Comparison of ENCODE assay signal across 19 cellular contexts in the genomic region with DNA sequence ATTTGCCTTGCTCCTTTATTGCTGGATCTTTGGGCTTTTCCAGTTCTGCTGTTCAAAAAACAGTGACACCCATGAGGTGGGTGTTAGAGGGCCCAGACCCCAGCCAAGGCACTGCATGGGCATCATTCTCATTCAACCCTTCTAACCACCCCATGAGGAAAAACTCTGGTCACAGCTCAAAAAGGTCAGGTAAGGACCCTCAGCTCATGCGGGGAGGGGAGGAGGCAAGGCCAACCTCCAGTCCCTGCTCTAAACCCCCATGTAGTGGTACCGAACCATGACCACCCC. TPM values are rescaled to one million over a fixed set of nuclear protein-coding genes. Genes with fewer than 3 reads are reported as not detected.
DNase-seq lines count a peak whose midpoint lies in the region; ATAC-seq, FAIRE-seq and TF ChIP-seq lines count a peak whose summit lies in the region.
"Had no signal": no experiment of that assay in that cellular context is flagged by ENCODE, and none has a peak within 500 bp of the region (broad histone marks: within the 10 kb centered on the region; RNA-seq: fewer than 3 reads in every experiment).

No MANE protein-coding gene starts in this region.

- H3K4me3 ChIP-seq in PC-9 (no peak overlapping the region), K562 (no peak overlapping the region), sigmoid colon (no peak overlapping the region)
- H3K4me3 ChIP-seq: GM23338, HAP-1 had no signal

- H3K36me3 ChIP-seq in PC-9 (ENCODE audit: low read depth) (no peaks in the 10 kb centered on the region), K562 (ENCODE audit: control insufficient read depth, insufficient read depth, low read length) (peaks cover 49% of the 10 kb centered on the region), sigmoid colon (peaks cover 9 to 35% (median 21%) of the 10 kb centered on the region in 4 donors)

- CTCF ChIA-PET in Calu3 (lab: Charles Lee) (interaction anchor here (0.5 kb wide), 1 partner anchor 24 kb away, joined by 7 read pairs; no protein-coding TSS in a partner anchor), PC-9 (lab: Charles Lee) (no interaction called here), K562 (lab: Yijun Ruan, JAX; ENCODE audit: low intra/inter-chr PET ratio) (no interaction called here)

- H3K4me1 ChIP-seq in PC-9 (replicated peaks; ENCODE audit: insufficient read depth) (peaks cover 39% of the 10 kb centered on the region), K562 (replicated peaks in 1 of 2; ENCODE audit: control insufficient read depth in 2 of 2, insufficient read depth in 2 of 2, low read length in 2 of 2) (peaks cover 0 to 73% of the 10 kb centered on the region in 2 experiments; a peak in 3 of 5 replicates), sigmoid colon (peaks cover 0 to 22% (median 12%) of the 10 kb centered on the region in 4 donors)

- FAIRE-seq in K562 (lab: Jason Lieb, UNC) (no peak), H54 (lab: Jason Lieb, UNC) (no peak)
- FAIRE-seq: D721Med, GM18507, HTR-8/SVneo had no signal

- TF ChIP-seq POLR2A in K562 (conservative IDR thresholded peaks at IDR 0.05) (no peak), sigmoid colon (IDR thresholded peaks at IDR 0.05) (no peak), H54 (IDR thresholded peaks at IDR 0.05; ENCODE audit: low read depth, low read length) (no peak)

- ATAC-seq in K562 = no peak
- ATAC-seq: GM23338 had no signal

- peaks cover 49% of the 10 kb centered on the region for H3K36me3 Mint-ChIP-seq in Calu3 (ENCODE audit: insufficient read depth, unreplicated experiment)
- peaks cover 37% of the 10 kb centered on the region for H3K36me3 Mint-ChIP-seq in activated T-helper 2 cell treated with anti-CD3 and anti-CD28 coated beads, Interferon-gamma antibody, Interleukin-2, Interleukin-4, amounts not matched to agents 10 μg/mL and 5 μg/mL and 100 μg/mL, durations not matched to agents 14 hours and 24 hours and 36 hours (ENCODE audit: low read depth)

- peaks cover 55% of the 10 kb centered on the region for H3K4me1 Mint-ChIP-seq in Calu3 (ENCODE audit: low read depth, unreplicated experiment)
- peaks cover 4% of the 10 kb centered on the region for H3K4me1 Mint-ChIP-seq in activated T-helper 2 cell treated with anti-CD3 and anti-CD28 coated beads, Interferon-gamma antibody, Interleukin-2, Interleukin-4, amounts not matched to agents 10 μg/mL and 5 μg/mL and 100 μg/mL, durations not matched to agents 14 hours and 24 hours and 36 hours (ENCODE audit: low read depth)

- peaks cover 39% of the 10 kb centered on the region for H3K79me2 ChIP-seq in PC-9 (ENCODE audit: low read depth)
- H3K79me2 ChIP-seq in K562 (ENCODE audit: control insufficient read depth, insufficient read depth, low read length) = peaks cover 35% of the 10 kb centered on the region

- DNase-seq in Calu3 (no peak), PC-9 (no peak), K562 (ENCODE audit: extremely low read depth in 1 of 4, low spot score in 3 of 4) (peak in 1 of 4 experiments; percentile 38), sigmoid colon (peak; percentile 38), H54 (ENCODE audit: insufficient read length, low spot score) (no peak), DMS153 treated with DMSO at 0.1 percent for 48 hours (lab: John Stamatoyannopoulos, UW; ENCODE audit: unreplicated experiment) (no peak)
- DNase-seq in activated T-helper 2 cell treated with anti-CD3 and anti-CD28 coated beads, Interferon-gamma antibody, Interleukin-2, Interleukin-4, amounts not matched to agents 10 μg/mL and 5 μg/mL and 100 μg/mL, durations not matched to agents 14 hours and 24 hours and 36 hours (ENCODE audit: low spot score) = no peak
- DNase-seq: ACHN; C1 segment of cervical spinal cord; CD4-positive, alpha-beta T cell; DMS153; DND-41; GDM1; HFFc6 had no signal

- BruUV-seq in Calu3 (replicated peaks; lab: Mats Ljungman, UMichigan) = TSS peak; percentile 6
- BruUV-seq in PC-9 (replicated peaks; lab: Mats Ljungman, UMichigan) = TSS peak; percentile 3
- no TSS peak for BruUV-seq in K562 (replicated peaks; lab: Mats Ljungman, UMichigan)

- peaks cover 15% of the 10 kb centered on the region for H3F3A ChIP-seq in PC-9 (ENCODE audit: insufficient read depth, low read depth)

- H3K9ac ChIP-seq in K562 (ENCODE audit: insufficient read depth in 1 of 2, low read depth in 2 of 2, low read length in 2 of 2) = no peak overlapping the region

- in situ Hi-C loops in K562 (cut with MboI) = no loop called here

- H3K27ac ChIP-seq in PC-9 = no peak overlapping the region
- H3K27ac ChIP-seq in K562 (ENCODE audit: extremely low read depth, low read depth, low read length) = no peak overlapping the region
- no peak overlapping the region for H3K27ac ChIP-seq in sigmoid colon

- H3K4me3 Mint-ChIP-seq in Calu3 (ENCODE audit: low read depth, unreplicated experiment) = no peak overlapping the region
- no peak overlapping the region for H3K4me3 Mint-ChIP-seq in activated T-helper 2 cell treated with anti-CD3 and anti-CD28 coated beads, Interferon-gamma antibody, Interleukin-2, Interleukin-4, amounts not matched to agents 10 μg/mL and 5 μg/mL and 100 μg/mL, durations not matched to agents 14 hours and 24 hours and 36 hours (ENCODE audit: low read depth)
- H3K4me3 Mint-ChIP-seq: GM23338, HFFc6 had no signal

- H3K9me2 ChIP-seq in PC-9 (ENCODE audit: insufficient read depth) = no peaks in the 10 kb centered on the region

- no peaks in the 10 kb centered on the region for H3K27me3 Mint-ChIP-seq in Calu3 (ENCODE audit: unreplicated experiment)
- no peaks in the 10 kb centered on the region for H3K27me3 Mint-ChIP-seq in activated T-helper 2 cell treated with anti-CD3 and anti-CD28 coated beads, Interferon-gamma antibody, Interleukin-2, Interleukin-4, amounts not matched to agents 10 μg/mL and 5 μg/mL and 100 μg/mL, durations not matched to agents 14 hours and 24 hours and 36 hours (ENCODE audit: low read depth)
- H3K27me3 Mint-ChIP-seq: CD4-positive, alpha-beta T cell had no signal

- peaks cover 17% of the 10 kb centered on the region for H3K9me1 ChIP-seq in K562 (ENCODE audit: control insufficient read depth, insufficient read depth, low read length)

- no peaks in the 10 kb centered on the region for H4K20me1 ChIP-seq in PC-9 (ENCODE audit: insufficient read depth)
- H4K20me1 ChIP-seq in K562 (replicated peaks; ENCODE audit: control insufficient read depth, insufficient read depth, low read length) = peaks cover 49% of the 10 kb centered on the region

- WGBS in K562 (ENCODE audit: insufficient coverage, low coverage, missing lambda C conversion rate) = 84% methylated on average over 2 of the region's 2 CpGs
- WGBS in sigmoid colon, 2 donors = 92 to 96% methylated on average over 2 of the region's 2 CpGs

- H3K4me2 ChIP-seq in PC-9 (no peak overlapping the region), K562 (ENCODE audit: insufficient read depth, low read length) (no peak overlapping the region)
- H3K4me2 ChIP-seq: GM23338 had no signal

- H3K9me3 ChIP-seq in PC-9 (ENCODE audit: insufficient read depth, low read depth) = no peaks in the 10 kb centered on the region
- peaks cover 5% of the 10 kb centered on the region; the same call in 1 of the 2 replicates for H3K9me3 ChIP-seq in K562 (replicated peaks; ENCODE audit: control insufficient read depth, insufficient read depth, low read depth, low read length)
- no peaks in the 10 kb centered on the region for H3K9me3 ChIP-seq in sigmoid colon
- H3K9me3 ChIP-seq: HAP-1 had no signal

- POLR2A ChIA-PET in PC-9 (lab: Charles Lee; ENCODE audit: unreplicated experiment) = no interaction called here
- POLR2A ChIA-PET in K562 (lab: Yijun Ruan, JAX) = interaction anchor here (0.5 to 13.6 kb wide), 9 partner anchors 8 to 1024 kb away, joined by 3 to 247 read pairs (median 4); no protein-coding TSS in a partner anchor

- no peaks in the 10 kb centered on the region for H3K9me3 Mint-ChIP-seq in Calu3 (ENCODE audit: low read depth, unreplicated experiment)
- H3K9me3 Mint-ChIP-seq in activated T-helper 2 cell treated with anti-CD3 and anti-CD28 coated beads, Interferon-gamma antibody, Interleukin-2, Interleukin-4, amounts not matched to agents 10 μg/mL and 5 μg/mL and 100 μg/mL, durations not matched to agents 14 hours and 24 hours and 36 hours = peaks cover 7% of the 10 kb centered on the region
- H3K9me3 Mint-ChIP-seq: CD4-positive, alpha-beta T cell; GM23338; HFFc6 had no signal

- TF ChIP-seq RAD21 in K562 (CRISPR knock-in tag; conservative IDR thresholded peaks at IDR 0.05 in 1 of 2, IDR thresholded peaks at IDR 0.05 in 1 of 2) = no peak

- H3K27me3 ChIP-seq in PC-9 (ENCODE audit: insufficient read depth, low read depth) (no peaks in the 10 kb centered on the region), K562 (ENCODE audit: control insufficient read depth in 2 of 2, insufficient read depth in 2 of 2, low read length in 2 of 2) (no peaks in the 10 kb centered on the region), sigmoid colon (no peaks in the 10 kb centered on the region)

- intact Hi-C loops in Calu3 (cut with micrococcal nuclease; ENCODE audit: unreplicated experiment) (no loop called here), PC-9 (cut with micrococcal nuclease; ENCODE audit: unreplicated experiment) (no loop called here), K562 (cut with micrococcal nuclease) (no loop called here), sigmoid colon (cut with DNase I) (no loop called here)
- intact Hi-C loops in activated T-helper 2 cell treated with anti-CD3 and anti-CD28 coated beads, Interferon-gamma antibody, Interleukin-2, Interleukin-4, amounts not matched to agents 10 μg/mL and 5 μg/mL and 100 μg/mL, durations not matched to agents 14 hours and 24 hours and 36 hours (cut with micrococcal nuclease) = no loop called here

- H2AFZ ChIP-seq in PC-9 (no peak overlapping the region), K562 (ENCODE audit: low read depth, low read length) (no peak overlapping the region)
- H2AFZ ChIP-seq: GM23338 had no signal

- TF ChIP-seq CTCF in Calu3 (IDR thresholded peaks at IDR 0.05; ENCODE audit: unreplicated experiment) = no peak
- TF ChIP-seq CTCF in PC-9 (conservative IDR thresholded peaks at IDR 0.05) = no peak
- TF ChIP-seq CTCF in K562 (IDR thresholded peaks at IDR 0.05 in 2 of 3, conservative IDR thresholded peaks at IDR 0.05 in 1 of 3; ENCODE audit: insufficient read depth in 2 of 3, low read depth in 1 of 3, low read length in 3 of 3) = no peak
- no peak for TF ChIP-seq CTCF in sigmoid colon (IDR thresholded peaks at IDR 0.05)

- TF ChIP-seq EP300 in K562 (IDR thresholded peaks at IDR 0.05; ENCODE audit: low read length) (no peak), sigmoid colon (IDR thresholded peaks at IDR 0.05) (no peak)

- H3K27ac Mint-ChIP-seq in Calu3 (ENCODE audit: unreplicated experiment) = no peak overlapping the region
- no peak overlapping the region for H3K27ac Mint-ChIP-seq in activated T-helper 2 cell treated with anti-CD3 and anti-CD28 coated beads, Interferon-gamma antibody, Interleukin-2, Interleukin-4, amounts not matched to agents 10 μg/mL and 5 μg/mL and 100 μg/mL, durations not matched to agents 14 hours and 24 hours and 36 hours
- H3K27ac Mint-ChIP-seq: CD4-positive, alpha-beta T cell; GM23338; HFFc6 had no signal

RNA-seq across cellular contexts. Expression of a gene that starts 7.4 kb away (rescaled TPM):
- 9.1 and 13.0 TPM in 2 replicates for total RNA-seq in Calu3 (2022)
- total RNA-seq in PC-9 (2021) = 10.3 and 13.9 TPM in 2 replicates
- total RNA-seq in K562 (2011; cell fraction: chromatin; rRNA removed; ENCODE audit: low replicate concordance) = 5.3 and 21.3 TPM in 2 replicates
- total RNA-seq in K562 (2011; cell fraction: nucleolus; rRNA removed) = 21.8 and 25.5 TPM in 2 replicates
- total RNA-seq in K562 (2011; cell fraction: nucleoplasm; rRNA removed) = 7.3 and 7.8 TPM in 2 replicates
- total RNA-seq in K562 (2014; rRNA removed) = 48.9 and 69.1 TPM in 2 replicates
- 0.57 and 0.84 TPM in 2 replicates for total RNA-seq in K562 (2014; rRNA removed; fragmentation: Illumina TruSeq; extraction: Trizol)
- 17.8 and 20.6 TPM in 2 replicates for total RNA-seq in K562 (2015; rRNA removed; fragmentation: Illumina TruSeq; extraction: Trizol)
- 50.5 and 55.3 TPM in 2 replicates for total RNA-seq in K562 (2021)
- polyA plus RNA-seq in K562 (2011; rRNA removed) = 10.2 and 35.0 TPM in 2 replicates
- 37.2 and 43.8 TPM in 2 replicates for polyA plus RNA-seq in K562 (2011; cell fraction: cytosol; rRNA removed)
- polyA plus RNA-seq in K562 (2011; cell fraction: nucleus; rRNA removed) = 33.2 and 43.3 TPM in 2 replicates
- polyA plus RNA-seq in K562 (2012) = 42.2 and 62.2 TPM in 2 replicates
- 1.9 and 18.0 TPM in 2 replicates for polyA plus RNA-seq in K562 (2014; fragmentation: Illumina TruSeq; extraction: Trizol)
- polyA plus RNA-seq in K562 (2014; fragmentation: Nextera tagmentation; extraction: Ambion mirVana) = 1 to 10 TPM in 1 of 2 experiments, under 1 TPM in 1; 0.56 to 3.5 TPM
- 40.7 and 41.3 TPM in 2 replicates for polyA plus RNA-seq in K562 (2014; rRNA removed)
- polyA minus RNA-seq in K562 (2011; rRNA and poly(A)+ RNA removed) = 2.8 and 3.7 TPM in 2 replicates
- polyA minus RNA-seq in K562 (2011; cell fraction: cytosol; rRNA and poly(A)+ RNA removed) = 13.2 and 33.0 TPM in 2 replicates
- 12.0 and 14.3 TPM in 2 replicates for polyA minus RNA-seq in K562 (2011; cell fraction: nucleus; rRNA and poly(A)+ RNA removed)
- total RNA-seq in sigmoid colon = 10 to 100 TPM in 1 of 4 donors, 1 to 10 TPM in 3; 3.6 to 15.0 (median 5.3) TPM
- 1 to 10 TPM; 2.5 to 7.0 (median 3.0) TPM for polyA plus RNA-seq in sigmoid colon
- 14.7 and 17.7 TPM in 2 replicates for total RNA-seq in activated T-helper 2 cell treated with anti-CD3 and anti-CD28 coated beads, Interferon-gamma antibody, Interleukin-2, Interleukin-4, amounts not matched to agents 10 μg/mL and 5 μg/mL and 100 μg/mL, durations not matched to agents 14 hours and 24 hours and 36 hours

RNA-seq across cellular contexts. Expression of a gene that starts 7.4 kb away (rescaled TPM):
- total RNA-seq in Calu3 (2022) = 26.2 and 28.7 TPM in 2 replicates
- total RNA-seq in PC-9 (2021) = 20.9 and 23.5 TPM in 2 replicates
- 82.4 and 192 TPM in 2 replicates for total RNA-seq in K562 (2011; cell fraction: chromatin; rRNA removed; ENCODE audit: low replicate concordance)
- 134 and 166 TPM in 2 replicates for total RNA-seq in K562 (2011; cell fraction: nucleolus; rRNA removed)
- 107 and 110 TPM in 2 replicates for total RNA-seq in K562 (2011; cell fraction: nucleoplasm; rRNA removed)
- 32.5 and 42.0 TPM in 2 replicates for total RNA-seq in K562 (2014; rRNA removed)
- 16.3 and 19.8 TPM in 2 replicates for total RNA-seq in K562 (2014; rRNA removed; fragmentation: Illumina TruSeq; extraction: Trizol)
- 26.2 and 28.8 TPM in 2 replicates for total RNA-seq in K562 (2015; rRNA removed; fragmentation: Illumina TruSeq; extraction: Trizol)
- total RNA-seq in K562 (2021) = 75.4 and 75.5 TPM in 2 replicates
- 32.7 and 82.6 TPM in 2 replicates for polyA plus RNA-seq in K562 (2011; rRNA removed)
- polyA plus RNA-seq in K562 (2011; cell fraction: cytosol; rRNA removed) = 68.8 and 74.9 TPM in 2 replicates
- 124 and 157 TPM in 2 replicates for polyA plus RNA-seq in K562 (2011; cell fraction: nucleus; rRNA removed)
- polyA plus RNA-seq in K562 (2012) = 40.3 and 56.9 TPM in 2 replicates
- polyA plus RNA-seq in K562 (2014; fragmentation: Illumina TruSeq; extraction: Trizol) = 39.2 and 40.1 TPM in 2 replicates
- polyA plus RNA-seq in K562 (2014; fragmentation: Nextera tagmentation; extraction: Ambion mirVana) = 10 to 100 TPM; 23.6 to 33.7 TPM
- 28.2 and 31.2 TPM in 2 replicates for polyA plus RNA-seq in K562 (2014; rRNA removed)
- 49.5 and 66.5 TPM in 2 replicates for polyA minus RNA-seq in K562 (2011; rRNA and poly(A)+ RNA removed)
- 31.7 and 46.0 TPM in 2 replicates for polyA minus RNA-seq in K562 (2011; cell fraction: cytosol; rRNA and poly(A)+ RNA removed)
- 42.7 and 85.4 TPM in 2 replicates for polyA minus RNA-seq in K562 (2011; cell fraction: nucleus; rRNA and poly(A)+ RNA removed)
- total RNA-seq in sigmoid colon = 10 to 100 TPM in 1 of 4 donors, 1 to 10 TPM in 3; 6.6 to 15.0 (median 8.7) TPM
- polyA plus RNA-seq in sigmoid colon = 1 to 10 TPM; 1.8 to 7.8 (median 2.8) TPM
- total RNA-seq in activated T-helper 2 cell treated with anti-CD3 and anti-CD28 coated beads, Interferon-gamma antibody, Interleukin-2, Interleukin-4, amounts not matched to agents 10 μg/mL and 5 μg/mL and 100 μg/mL, durations not matched to agents 14 hours and 24 hours and 36 hours = 16.6 and 19.0 TPM in 2 replicates
